ENCODE assay signal across 20 cellular contexts in the genomic region with DNA sequence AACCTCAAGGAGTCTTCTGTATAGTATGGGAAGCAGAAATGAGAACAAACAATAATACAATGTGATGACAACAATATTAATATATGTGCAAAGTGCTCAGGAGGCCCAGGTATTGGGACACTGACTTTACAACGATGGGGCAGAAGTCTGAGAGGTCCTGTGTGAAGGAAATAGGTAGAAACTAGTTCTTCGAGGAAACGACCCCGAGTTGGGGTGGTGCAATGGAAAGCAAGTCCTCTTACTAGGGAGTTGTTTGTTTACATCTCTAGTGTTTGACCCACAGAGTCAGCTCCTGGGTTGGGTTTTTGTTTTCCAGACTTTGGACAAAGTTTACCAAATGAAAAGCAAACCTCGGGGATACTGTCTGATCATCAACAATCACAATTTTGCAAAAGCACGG.
"Had no signal": no experiment of that assay in that cellular context is flagged by ENCODE, and none has a peak within 500 bp of the region (broad histone marks: within the 10 kb centered on the region; RNA-seq: fewer than 3 reads in every experiment).

No MANE protein-coding gene starts in this region.

- H3K27ac ChIP-seq: sigmoid colon, stomach, testis had no signal

- DNase-seq: activated CD4-positive, alpha-beta T cell treated with anti-CD3 and anti-CD28 coated beads, Interleukin-2, amount 50 U/mL, for 48 hours; activated CD4-positive, CD25-positive, alpha-beta regulatory T cell treated with anti-CD3 and anti-CD28 coated beads, Interleukin-2, amount 50 U/mL, for 72 hours; activated CD8-positive, alpha-beta memory T cell treated with anti-CD3 and anti-CD28 coated beads, Interleukin-2, amount 10 ng/mL, durations not matched to agents 7 days and 5 days; activated effector memory CD4-positive, alpha-beta T cell treated with Interleukin-2 at 50 U/mL for 16 hours; activated naive CD4-positive, alpha-beta T cell treated with anti-CD3 and anti-CD28 coated beads, Interleukin-2, amount 10 ng/mL, durations not matched to agents 7 days and 5 days; activated T-cell treated with anti-CD3 and anti-CD28 coated beads, Interleukin-2, amount 50 U/mL, for 1 hour; dermis blood vessel endothelial cell; effector memory CD4-positive, alpha-beta T cell; mesenchymal stem cell; mucosa of descending colon; occipital lobe; posterior cingulate gyrus; sigmoid colon; stimulated activated CD4-positive, alpha-beta T cell treated with anti-CD3 and anti-CD28 coated beads, Interleukin-4, amount 100 ng/mL, for 24 hours; stomach; T-helper 9 cell; testis had no signal

- H3K4me1 Mint-ChIP-seq: nephron had no signal

- ATAC-seq: activated CD8-positive, alpha-beta memory T cell treated with anti-CD3 and anti-CD28 coated beads, Interleukin-2, amount 10 ng/mL, durations not matched to agents 7 days and 5 days; mucosa of descending colon; stimulated activated effector memory CD8-positive, alpha-beta T cell treated with anti-CD3 and anti-CD28 coated beads, Interleukin-12 subunit alpha, Interleukin-12 subunit beta, amount 100 ng/mL, for 72 hours had no signal

- H3K4me3 Mint-ChIP-seq: activated CD8-positive, alpha-beta memory T cell treated with anti-CD3 and anti-CD28 coated beads, Interleukin-2, amount 10 ng/mL, durations not matched to agents 7 days and 5 days; activated naive CD4-positive, alpha-beta T cell treated with anti-CD3 and anti-CD28 coated beads, Interleukin-2, amount 10 ng/mL, durations not matched to agents 7 days and 5 days; nephron; stimulated activated effector memory CD8-positive, alpha-beta T cell treated with anti-CD3 and anti-CD28 coated beads, Interleukin-12 subunit alpha, Interleukin-12 subunit beta, amount 100 ng/mL, for 72 hours; type B pancreatic cell had no signal

- H3K27me3 ChIP-seq: sigmoid colon, stomach, testis had no signal

- H3K9me3 ChIP-seq: mucosa of descending colon, sigmoid colon, stomach, testis had no signal

- H3K4me1 ChIP-seq: testis had no signal

- H3K27ac Mint-ChIP-seq: activated CD8-positive, alpha-beta memory T cell treated with anti-CD3 and anti-CD28 coated beads, Interleukin-2, amount 10 ng/mL, durations not matched to agents 7 days and 5 days; activated naive CD4-positive, alpha-beta T cell treated with anti-CD3 and anti-CD28 coated beads, Interleukin-2, amount 10 ng/mL, durations not matched to agents 7 days and 5 days; nephron; stimulated activated effector memory CD8-positive, alpha-beta T cell treated with anti-CD3 and anti-CD28 coated beads, Interleukin-12 subunit alpha, Interleukin-12 subunit beta, amount 100 ng/mL, for 72 hours; type B pancreatic cell had no signal

- H3K36me3 Mint-ChIP-seq: type B pancreatic cell had no signal

- H3K27me3 Mint-ChIP-seq: activated CD8-positive, alpha-beta memory T cell treated with anti-CD3 and anti-CD28 coated beads, Interleukin-2, amount 10 ng/mL, durations not matched to agents 7 days and 5 days; activated naive CD4-positive, alpha-beta T cell treated with anti-CD3 and anti-CD28 coated beads, Interleukin-2, amount 10 ng/mL, durations not matched to agents 7 days and 5 days; type B pancreatic cell had no signal

- H3K4me3 ChIP-seq: mucosa of descending colon, sigmoid colon, stomach, testis had no signal

- H3K9me3 Mint-ChIP-seq: activated naive CD4-positive, alpha-beta T cell treated with anti-CD3 and anti-CD28 coated beads, Interleukin-2, amount 10 ng/mL, durations not matched to agents 7 days and 5 days; stimulated activated effector memory CD8-positive, alpha-beta T cell treated with anti-CD3 and anti-CD28 coated beads, Interleukin-12 subunit alpha, Interleukin-12 subunit beta, amount 100 ng/mL, for 72 hours; type B pancreatic cell had no signal
